ENCODE assay signal across 1 cellular context in the genomic region with DNA sequence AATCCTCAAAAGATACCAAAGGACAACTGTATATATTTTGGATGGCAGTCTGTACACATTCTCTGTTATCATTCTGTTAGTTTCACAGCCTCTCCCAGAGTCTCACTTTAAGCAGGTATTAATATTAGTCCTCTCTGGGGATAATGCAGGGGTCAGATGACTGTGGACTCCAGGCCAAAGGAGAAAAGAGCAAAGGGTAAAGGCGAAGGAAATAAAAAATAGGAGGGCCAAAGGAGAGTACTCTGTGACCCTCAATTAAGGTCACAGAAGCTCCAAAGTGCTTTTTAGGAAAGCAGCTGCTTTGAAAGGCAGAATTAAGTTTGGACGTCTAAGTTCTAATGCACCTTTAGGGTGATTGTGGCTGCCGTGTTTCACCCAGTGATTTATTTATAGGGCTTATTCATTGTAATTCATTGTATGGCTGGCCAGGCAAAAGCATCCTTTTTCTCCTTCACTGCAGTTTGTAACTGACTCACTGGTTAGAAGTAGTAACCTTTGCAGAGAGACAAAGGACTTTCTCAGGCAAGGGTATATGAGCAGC.
TF ChIP-seq lines count a peak whose summit lies in the region.

No MANE protein-coding gene starts in this region.

TF ChIP-seq in neural cell, 6 proteins besides CTCF, POLR2A, EP300 and RAD21:
- TF ChIP-seq REST (IDR thresholded peaks at IDR 0.05; ENCODE audit: borderline replicate concordance) (no peak), EZH2 (IDR thresholded peaks at IDR 0.05; ENCODE audit: borderline replicate concordance, insufficient read depth, low read length, poor library complexity, severe bottlenecking) (no peak), TAF1 (IDR thresholded peaks at IDR 0.05; ENCODE audit: low read depth) (no peak)
